In genomic region chr19:10112895-10113591, GRCh38 we compare ENCODE assay signal across 9 cellular contexts. TPM values are rescaled to one million over a fixed set of nuclear protein-coding genes. Genes with fewer than 3 reads are reported as not detected.
DNase-seq lines count a peak whose midpoint lies in the region; ATAC-seq, FAIRE-seq and TF ChIP-seq lines count a peak whose summit lies in the region.
"Had no signal": no experiment of that assay in that cellular context is flagged by ENCODE, and none has a peak within 500 bp of the region (broad histone marks: within the 10 kb centered on the region; RNA-seq: fewer than 3 reads in every experiment).

No MANE protein-coding gene starts in this region.

- TF ChIP-seq POLR2A in H1 (IDR thresholded peaks at IDR 0.05; ENCODE audit: control extremely low read depth in 1 of 2, low read depth in 2 of 2, low read length in 2 of 2): peak in 1 of 2 experiments; percentile 31; a peak in 1 of 3 replicates

- H3K9me3 ChIP-seq in H1 (ENCODE audit: insufficient read depth in 2 of 2, low read depth in 1 of 2, low read length in 1 of 2) (no peaks in the 10 kb centered on the region), neuronal stem cell (replicated peaks in 1 of 2; ENCODE audit: control insufficient read depth in 2 of 2, insufficient read depth in 1 of 2, low read depth in 1 of 2, low read length in 2 of 2) (no peaks in the 10 kb centered on the region)

- POLR2A ChIA-PET in activated CD4-positive, alpha-beta memory T cell treated with anti-CD3 and anti-CD28 coated beads, Interleukin-2, amount 10 ng/mL, durations not matched to agents 7 days and 5 days (lab: Charles Lee): interaction anchor here (1.0 to 10.1 kb wide), 5 partner anchors 8 to 30 kb away, joined by 3 to 96 read pairs (median 6); partner anchors contain the start of genes ANGPTL6 and PPAN
- POLR2A ChIA-PET in H1 (lab: Charles Lee; ENCODE audit: partially characterized antibody): interaction anchor here (0.7 to 29.1 kb wide), 20 partner anchors 3 to 267 kb away, joined by 3 to 412 read pairs (median 3); partner anchors contain the start of genes ANGPTL6, DNMT1, EIF3G and P2RY11

- ATAC-seq in HG02623 (IDR thresholded peaks at IDR 0.05; ENCODE audit: unreplicated experiment): no peak

- TF ChIP-seq EP300 in H1 (IDR thresholded peaks at IDR 0.05; ENCODE audit: borderline replicate concordance in 1 of 2, low read depth in 2 of 2, low read length in 2 of 2): no peak

- no peak overlapping the region for H4K5ac ChIP-seq in H1 (ENCODE audit: insufficient read length, low read depth, low read length)

- 0 out of 4 replicates have a peak overlapping the region, but pooled peaks of 1 of the 2 experiments have one; percentile 22 for H3K4me2 ChIP-seq in H1 (ENCODE audit: insufficient read depth in 1 of 2, low read depth in 2 of 2, low read length in 2 of 2)
- H3K4me2 ChIP-seq in neuronal stem cell (ENCODE audit: insufficient read depth, low read length, poor library complexity, severe bottlenecking): no peak overlapping the region

- H2BK12ac ChIP-seq in H1 (ENCODE audit: low read depth, low read length) (no peak overlapping the region), neuronal stem cell (ENCODE audit: low read length) (no peak overlapping the region)

- DNase-seq in NCI-H1105 treated with DMSO at 0.1 percent for 48 hours (lab: John Stamatoyannopoulos, UW) (peak; percentile 40), H1 (ENCODE audit: low read depth in 1 of 2, low spot score in 2 of 2) (peak in 1 of 2 experiments; percentile 94), neuronal stem cell (ENCODE audit: low spot score) (no peak), dedifferentiated amniotic fluid mesenchymal stem cell (ENCODE audit: extremely low spot score) (no peak), NCI-H128 (lab: John Stamatoyannopoulos, UW; ENCODE audit: unreplicated experiment) (no peak)
- DNase-seq in activated CD4-positive, alpha-beta memory T cell treated with anti-CD3 and anti-CD28 coated beads, Interleukin-2, amount 10 ng/mL, durations not matched to agents 7 days and 5 days: peak; percentile 74

- H3K4me3 Mint-ChIP-seq in activated CD4-positive, alpha-beta memory T cell treated with anti-CD3 and anti-CD28 coated beads, Interleukin-2, amount 10 ng/mL, durations not matched to agents 7 days and 5 days: peak overlapping the region; percentile 70

- peaks cover 64% of the 10 kb centered on the region for H3K4me1 Mint-ChIP-seq in activated CD4-positive, alpha-beta memory T cell treated with anti-CD3 and anti-CD28 coated beads, Interleukin-2, amount 10 ng/mL, durations not matched to agents 7 days and 5 days

- H4K91ac ChIP-seq in H1 (replicated peaks; ENCODE audit: insufficient read length, low read length): no peak overlapping the region
- no peak overlapping the region for H4K91ac ChIP-seq in neuronal stem cell (ENCODE audit: low read depth, low read length, poor library complexity)

- H2BK15ac ChIP-seq in H1 (ENCODE audit: low read length) (no peak overlapping the region), neuronal stem cell (ENCODE audit: low read length) (no peak overlapping the region)

- H2BK20ac ChIP-seq in H1 (ENCODE audit: low read length): no peak overlapping the region

- H3K18ac ChIP-seq in H1 (ENCODE audit: extremely low read depth, low read length): no peak overlapping the region
- H3K18ac ChIP-seq in neuronal stem cell (ENCODE audit: low read length): no peak overlapping the region

- H3K79me2 ChIP-seq in H1 (ENCODE audit: control insufficient read depth in 1 of 2, insufficient read depth in 2 of 2, low read length in 2 of 2): peaks cover 0 to 6% of the 10 kb centered on the region in 2 experiments; a peak in 2 of 4 replicates

- no peak overlapping the region for H2AFZ ChIP-seq in H1 (ENCODE audit: low read length)
- H2AFZ ChIP-seq in neuronal stem cell (ENCODE audit: low read length): no peak overlapping the region

- no peak overlapping the region for H3K27ac ChIP-seq in H1 (ENCODE audit: low read depth, low read length)
- H3K27ac ChIP-seq in neuronal stem cell (replicated peaks; ENCODE audit: low read length): no peak overlapping the region

- H2BK120ac ChIP-seq in H1 (replicated peaks; ENCODE audit: low read depth, low read length) (no peak overlapping the region), neuronal stem cell (ENCODE audit: low read depth, low read length) (no peak overlapping the region)

- H2AK5ac ChIP-seq in H1 (ENCODE audit: low read depth, low read length) (no peak overlapping the region), neuronal stem cell (ENCODE audit: low read depth, low read length) (no peak overlapping the region)

- no peak overlapping the region for H3K23ac ChIP-seq in H1 (ENCODE audit: insufficient read length)
- peak overlapping the region; percentile 55 for H3K23ac ChIP-seq in neuronal stem cell (ENCODE audit: low read depth, low read length, poor library complexity)

- no peaks in the 10 kb centered on the region for H3K9me3 Mint-ChIP-seq in activated CD4-positive, alpha-beta memory T cell treated with anti-CD3 and anti-CD28 coated beads, Interleukin-2, amount 10 ng/mL, durations not matched to agents 7 days and 5 days

- no peak overlapping the region for H4K8ac ChIP-seq in H1 (ENCODE audit: extremely low read depth, insufficient read depth, low read length)
- no peak overlapping the region for H4K8ac ChIP-seq in neuronal stem cell (ENCODE audit: low read depth, low read length)

- WGBS in H1 (ENCODE audit: extremely low coverage in 1 of 2, insufficient coverage in 1 of 2, insufficient read length in 1 of 2, insufficient replicate concordance in 2 of 2, low coverage in 1 of 2, low lambda C conversion rate in 2 of 2, missing lambda C conversion rate in 1 of 2), 2 experiments: 49% methylated on average over 20 of the region's 25 CpGs; no CpG with 5 or more reads in 1 of the 2 experiments
- no CpG with 5 or more reads among the region's 25 CpGs for WGBS in neuronal stem cell (ENCODE audit: extremely low coverage in 2 of 2, insufficient read length in 2 of 2, insufficient replicate concordance in 1 of 2), 2 donors

- H3K36me3 ChIP-seq in H1 (ENCODE audit: control insufficient read depth in 2 of 4, insufficient read depth in 4 of 4, low read length in 3 of 4): peaks cover 45 to 73% (median 57%) of the 10 kb centered on the region in 4 experiments
- H3K36me3 ChIP-seq in neuronal stem cell (replicated peaks in 1 of 2; ENCODE audit: control insufficient read depth in 2 of 2, insufficient read depth in 2 of 2, low read length in 2 of 2): peaks cover 65 to 89% of the 10 kb centered on the region in 2 donors

- H3K23me2 ChIP-seq in H1 (ENCODE audit: low read depth, low read length): no peaks in the 10 kb centered on the region

- H3K56ac ChIP-seq in H1 (replicated peaks; ENCODE audit: insufficient read length, low read depth, low read length): no peak overlapping the region

- H3K14ac ChIP-seq in H1 (ENCODE audit: insufficient read length): no peak overlapping the region
- no peak overlapping the region for H3K14ac ChIP-seq in neuronal stem cell (ENCODE audit: low read length)

- peaks cover under 1% of the 10 kb centered on the region; the same call in 1 of the 2 replicates for H3K79me1 ChIP-seq in H1 (ENCODE audit: low read depth, low read length)
- H3K79me1 ChIP-seq in neuronal stem cell (ENCODE audit: low read depth, low read length): peaks cover 17% of the 10 kb centered on the region

- FAIRE-seq in H1 (lab: Jason Lieb, UNC): no peak
- FAIRE-seq: colon had no signal

- CTCF ChIA-PET in activated CD4-positive, alpha-beta memory T cell treated with anti-CD3 and anti-CD28 coated beads, Interleukin-2, amount 10 ng/mL, durations not matched to agents 7 days and 5 days (lab: Charles Lee): interaction anchor here (0.5 to 9.3 kb wide), 9 partner anchors 9 to 276 kb away, joined by 3 to 72 read pairs (median 8); partner anchors contain the start of gene ANGPTL6
- CTCF ChIA-PET in H1 (lab: Charles Lee; ENCODE audit: partially characterized antibody): interaction anchor here (0.6 to 5.0 kb wide), 19 partner anchors 9 to 265 kb away, joined by 3 to 42 read pairs (median 3); partner anchors contain the start of gene ANGPTL6

- peak overlapping the region; percentile 95 for H3K27ac Mint-ChIP-seq in activated CD4-positive, alpha-beta memory T cell treated with anti-CD3 and anti-CD28 coated beads, Interleukin-2, amount 10 ng/mL, durations not matched to agents 7 days and 5 days

- H3K4me1 ChIP-seq in H1 (replicated peaks in 1 of 4; ENCODE audit: control insufficient read depth in 3 of 4, insufficient read depth in 4 of 4, low read length in 3 of 4): no peaks in the 10 kb centered on the region
- no peaks in the 10 kb centered on the region for H3K4me1 ChIP-seq in neuronal stem cell (ENCODE audit: control insufficient read depth in 2 of 2, insufficient read depth in 1 of 2, low read depth in 1 of 2, low read length in 2 of 2)

- H3K27me3 ChIP-seq in H1 (replicated peaks in 1 of 4; ENCODE audit: control insufficient read depth in 3 of 4, extremely low read depth in 1 of 4, insufficient read depth in 3 of 4, low read length in 3 of 4) (no peaks in the 10 kb centered on the region), neuronal stem cell (ENCODE audit: control insufficient read depth in 3 of 3, insufficient read depth in 3 of 3, low read depth in 1 of 3, low read length in 3 of 3) (no peaks in the 10 kb centered on the region)

- peak; percentile 53 to 69 for TF ChIP-seq RAD21 in H1 (IDR thresholded peaks at IDR 0.05 in 1 of 2, conservative IDR thresholded peaks at IDR 0.05 in 1 of 2; ENCODE audit: low read depth in 2 of 2, low read length in 2 of 2)

- no peak overlapping the region for H3K4me3 ChIP-seq in H1 (ENCODE audit: extremely low read depth in 1 of 4, insufficient read depth in 2 of 4, low read depth in 3 of 4, low read length in 4 of 4)
- H3K4me3 ChIP-seq in neuronal stem cell (ENCODE audit: low read length in 2 of 2): no peak overlapping the region

- peak; percentile 83 for TF ChIP-seq CTCF in GM12873 (IDR thresholded peaks at IDR 0.05; ENCODE audit: insufficient read depth, low read depth, low read length, missing control alignments)
- peak; percentile 77 to 80 (median 79) for TF ChIP-seq CTCF in H1 (IDR thresholded peaks at IDR 0.05; ENCODE audit: control extremely low read depth in 1 of 3, insufficient read depth in 1 of 3, low read depth in 1 of 3, low read length in 3 of 3)

- H2BK5ac ChIP-seq in H1 (ENCODE audit: low read depth, low read length) (no peak overlapping the region), neuronal stem cell (ENCODE audit: low read length) (no peak overlapping the region)

- H3K4ac ChIP-seq in H1 (replicated peaks; ENCODE audit: insufficient read length, low read depth, low read length): no peak overlapping the region
- no peak overlapping the region for H3K4ac ChIP-seq in neuronal stem cell (ENCODE audit: low read length)

- peaks cover 14 to 37% of the 10 kb centered on the region in 2 experiments for H4K20me1 ChIP-seq in H1 (replicated peaks in 1 of 2; ENCODE audit: control insufficient read depth in 1 of 2, insufficient read depth in 2 of 2, low read length in 2 of 2)

- H3K27me3 Mint-ChIP-seq in activated CD4-positive, alpha-beta memory T cell treated with anti-CD3 and anti-CD28 coated beads, Interleukin-2, amount 10 ng/mL, durations not matched to agents 7 days and 5 days: no peaks in the 10 kb centered on the region

- peaks cover 69% of the 10 kb centered on the region for H3K36me3 Mint-ChIP-seq in activated CD4-positive, alpha-beta memory T cell treated with anti-CD3 and anti-CD28 coated beads, Interleukin-2, amount 10 ng/mL, durations not matched to agents 7 days and 5 days (ENCODE audit: low read depth)

- H3K9ac ChIP-seq in H1 (replicated peaks in 1 of 4; ENCODE audit: extremely low read depth in 1 of 4, low read depth in 3 of 4, low read length in 3 of 4): no peak overlapping the region
- H3K9ac ChIP-seq in neuronal stem cell (ENCODE audit: low read depth, low read length, poor library complexity): no peak overlapping the region

RNA-seq across cellular contexts. Expression of gene P2RY11, which starts 1.6 kb away (rescaled TPM):
- total RNA-seq in activated CD4-positive, alpha-beta memory T cell treated with anti-CD3 and anti-CD28 coated beads, Interleukin-2, amount 10 ng/mL, durations not matched to agents 7 days and 5 days: 10 to 100 TPM; 33.2 to 33.5 TPM
- total RNA-seq in H1 (2021; fragmentation: NEBNext Ultra II Directional; extraction: Animal tissue kit (Norgen Biotek cat#: 25700)): 17.8 and 18.0 TPM in 2 replicates
- polyA plus RNA-seq in H1 (2011; rRNA removed): 9.2 and 16.2 TPM in 2 replicates
- 12.6 TPM for polyA plus RNA-seq in H1 (2011; cell fraction: cytosol; rRNA removed)
- 21.5 TPM for polyA plus RNA-seq in H1 (2011; cell fraction: nucleus; rRNA removed)
- 11.8 to 21.7 TPM (median 15.7 TPM) in 4 replicates for polyA plus RNA-seq in H1 (2012, experiment 1 of 2)
- polyA plus RNA-seq in H1 (2012, experiment 2 of 2): 3.7 TPM
- polyA plus RNA-seq in H1 (2013, experiment 1 of 2): 8.5 TPM
- polyA plus RNA-seq in H1 (2013, experiment 2 of 2): 6.9 TPM
- polyA minus RNA-seq in H1 (2011; rRNA and poly(A)+ RNA removed): 5.6 and 6.6 TPM in 2 replicates
- polyA minus RNA-seq in H1 (2011; cell fraction: cytosol; rRNA and poly(A)+ RNA removed): 9.8 TPM
- 11.3 TPM for polyA minus RNA-seq in H1 (2011; cell fraction: nucleus; rRNA and poly(A)+ RNA removed)
- polyA plus RNA-seq in neuronal stem cell (2013, experiment 1 of 2): 4.2 TPM
- 3.9 TPM for polyA plus RNA-seq in neuronal stem cell (2013, experiment 2 of 2)

RNA-seq across cellular contexts. Expression of gene EIF3G, which starts 6.7 kb away (rescaled TPM):
- 100 to 1,000 TPM; 202 to 203 TPM for total RNA-seq in activated CD4-positive, alpha-beta memory T cell treated with anti-CD3 and anti-CD28 coated beads, Interleukin-2, amount 10 ng/mL, durations not matched to agents 7 days and 5 days
- 281 and 284 TPM in 2 replicates for total RNA-seq in H1 (2021; fragmentation: NEBNext Ultra II Directional; extraction: Animal tissue kit (Norgen Biotek cat#: 25700))
- polyA plus RNA-seq in H1 (2011; rRNA removed): 238 and 426 TPM in 2 replicates
- 329 TPM for polyA plus RNA-seq in H1 (2011; cell fraction: cytosol; rRNA removed)
- 840 TPM for polyA plus RNA-seq in H1 (2011; cell fraction: nucleus; rRNA removed)
- 178 to 323 TPM (median 308 TPM) in 4 replicates for polyA plus RNA-seq in H1 (2012, experiment 1 of 2)
- polyA plus RNA-seq in H1 (2012, experiment 2 of 2): 313 TPM
- 193 TPM for polyA plus RNA-seq in H1 (2013, experiment 1 of 2)
- 175 TPM for polyA plus RNA-seq in H1 (2013, experiment 2 of 2)
- 49.5 and 65.1 TPM in 2 replicates for polyA minus RNA-seq in H1 (2011; rRNA and poly(A)+ RNA removed)
- polyA minus RNA-seq in H1 (2011; cell fraction: cytosol; rRNA and poly(A)+ RNA removed): 92.7 TPM
- polyA minus RNA-seq in H1 (2011; cell fraction: nucleus; rRNA and poly(A)+ RNA removed): 110 TPM
- 165 TPM for polyA plus RNA-seq in neuronal stem cell (2013, experiment 1 of 2)
- 159 TPM for polyA plus RNA-seq in neuronal stem cell (2013, experiment 2 of 2)

RNA-seq across cellular contexts. Expression of gene PPAN, which starts 6.9 kb away (rescaled TPM):
- total RNA-seq in activated CD4-positive, alpha-beta memory T cell treated with anti-CD3 and anti-CD28 coated beads, Interleukin-2, amount 10 ng/mL, durations not matched to agents 7 days and 5 days: 10 to 100 TPM; 74.3 to 75.6 TPM
- total RNA-seq in H1 (2021; fragmentation: NEBNext Ultra II Directional; extraction: Animal tissue kit (Norgen Biotek cat#: 25700)): 72.6 and 74.4 TPM in 2 replicates
- polyA plus RNA-seq in H1 (2011; rRNA removed): 48.8 and 74.7 TPM in 2 replicates
- polyA plus RNA-seq in H1 (2011; cell fraction: cytosol; rRNA removed): 72.1 TPM
- 93.6 TPM for polyA plus RNA-seq in H1 (2011; cell fraction: nucleus; rRNA removed)
- 38.2 to 69.3 TPM (median 62.8 TPM) in 4 replicates for polyA plus RNA-seq in H1 (2012, experiment 1 of 2)
- 41.6 TPM for polyA plus RNA-seq in H1 (2012, experiment 2 of 2)
- polyA plus RNA-seq in H1 (2013, experiment 1 of 2): 41.1 TPM
- polyA plus RNA-seq in H1 (2013, experiment 2 of 2): 37.0 TPM
- polyA minus RNA-seq in H1 (2011; rRNA and poly(A)+ RNA removed): 54.9 and 96.9 TPM in 2 replicates
- 52.8 TPM for polyA minus RNA-seq in H1 (2011; cell fraction: cytosol; rRNA and poly(A)+ RNA removed)
- polyA minus RNA-seq in H1 (2011; cell fraction: nucleus; rRNA and poly(A)+ RNA removed): 45.3 TPM
- polyA plus RNA-seq in neuronal stem cell (2013, experiment 1 of 2): 16.9 TPM
- 18.4 TPM for polyA plus RNA-seq in neuronal stem cell (2013, experiment 2 of 2)

RNA-seq across cellular contexts. Expression of gene ANGPTL6, which starts 10.6 kb away (rescaled TPM):
- total RNA-seq in activated CD4-positive, alpha-beta memory T cell treated with anti-CD3 and anti-CD28 coated beads, Interleukin-2, amount 10 ng/mL, durations not matched to agents 7 days and 5 days: 1 to 10 TPM; 2.4 TPM
- not detected in 2 replicates for total RNA-seq in H1 (2021; fragmentation: NEBNext Ultra II Directional; extraction: Animal tissue kit (Norgen Biotek cat#: 25700))
- polyA plus RNA-seq in H1 (2011; rRNA removed): 0.20 and 0.38 TPM in 2 replicates
- polyA plus RNA-seq in H1 (2011; cell fraction: cytosol; rRNA removed): 0.14 TPM
- polyA plus RNA-seq in H1 (2011; cell fraction: nucleus; rRNA removed): 0.27 TPM
- 0.13 TPM in 1 of 4 replicates, not detected in the others for polyA plus RNA-seq in H1 (2012, experiment 1 of 2)
- not detected for polyA plus RNA-seq in H1 (2012, experiment 2 of 2)
- 0.18 TPM for polyA plus RNA-seq in H1 (2013, experiment 1 of 2)
- polyA plus RNA-seq in H1 (2013, experiment 2 of 2): 0.11 TPM
- polyA minus RNA-seq in H1 (2011; rRNA and poly(A)+ RNA removed): 0.32 TPM in 1 of 2 replicates, not detected in the other
- polyA minus RNA-seq in H1 (2011; cell fraction: cytosol; rRNA and poly(A)+ RNA removed): not detected
- polyA minus RNA-seq in H1 (2011; cell fraction: nucleus; rRNA and poly(A)+ RNA removed): not detected
- polyA plus RNA-seq in neuronal stem cell (2013, experiment 1 of 2): not detected
- not detected for polyA plus RNA-seq in neuronal stem cell (2013, experiment 2 of 2)

RNA-seq across cellular contexts. Expression of gene SHFL, which starts 26.9 kb away (rescaled TPM):
- total RNA-seq in activated CD4-positive, alpha-beta memory T cell treated with anti-CD3 and anti-CD28 coated beads, Interleukin-2, amount 10 ng/mL, durations not matched to agents 7 days and 5 days: 100 to 1,000 TPM; 103 to 108 TPM
- total RNA-seq in H1 (2021; fragmentation: NEBNext Ultra II Directional; extraction: Animal tissue kit (Norgen Biotek cat#: 25700)): 24.5 and 25.3 TPM in 2 replicates
- polyA plus RNA-seq in H1 (2011; rRNA removed): 37.1 and 47.0 TPM in 2 replicates
- 44.9 TPM for polyA plus RNA-seq in H1 (2011; cell fraction: cytosol; rRNA removed)
- polyA plus RNA-seq in H1 (2011; cell fraction: nucleus; rRNA removed): 111 TPM
- 23.9 to 30.6 TPM (median 28.3 TPM) in 4 replicates for polyA plus RNA-seq in H1 (2012, experiment 1 of 2)
- 22.6 TPM for polyA plus RNA-seq in H1 (2012, experiment 2 of 2)
- 25.2 TPM for polyA plus RNA-seq in H1 (2013, experiment 1 of 2)
- polyA plus RNA-seq in H1 (2013, experiment 2 of 2): 24.6 TPM
- polyA minus RNA-seq in H1 (2011; rRNA and poly(A)+ RNA removed): 14.0 and 20.2 TPM in 2 replicates
- polyA minus RNA-seq in H1 (2011; cell fraction: cytosol; rRNA and poly(A)+ RNA removed): 17.1 TPM
- polyA minus RNA-seq in H1 (2011; cell fraction: nucleus; rRNA and poly(A)+ RNA removed): 22.7 TPM
- polyA plus RNA-seq in neuronal stem cell (2013, experiment 1 of 2): 0.77 TPM
- polyA plus RNA-seq in neuronal stem cell (2013, experiment 2 of 2): 0.71 TPM

Comparison
In these comparisons a context has a peak if more than half of its experiments do, and no peak if none do; other contexts are left out.
1. DNase-seq: peak in NCI-H1105 treated with DMSO at 0.1 percent for 48 hours (single experiment) and activated CD4-positive, alpha-beta memory T cell treated with anti-CD3 and anti-CD28 coated beads, Interleukin-2, amount 10 ng/mL, durations not matched to agents 7 days and 5 days (single experiment); none in neuronal stem cell (single experiment), dedifferentiated amniotic fluid mesenchymal stem cell (single experiment) and NCI-H128 (single experiment).